9 cellular contexts compared by ENCODE assay signal in the genomic region with DNA sequence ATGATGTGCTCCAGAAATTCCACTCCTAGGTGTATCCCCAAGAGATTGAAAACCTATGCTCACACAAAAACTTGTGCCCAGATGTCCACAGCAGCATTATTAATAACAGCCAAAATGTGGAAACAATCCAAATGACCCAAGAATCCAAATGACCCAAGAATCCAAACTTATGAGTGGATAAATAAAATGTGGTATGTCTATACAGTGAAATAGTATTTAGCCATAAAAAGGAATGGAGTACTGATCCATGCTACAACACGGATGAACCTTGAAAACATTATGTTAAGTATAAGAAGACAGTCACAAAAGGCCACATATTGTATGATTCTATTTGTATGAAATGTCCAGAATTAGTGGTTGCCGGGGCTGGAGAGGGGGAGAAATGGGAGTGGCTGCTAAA.
"Had no signal": no experiment of that assay in that cellular context is flagged by ENCODE, and none has a peak within 500 bp of the region (broad histone marks: within the 10 kb centered on the region; RNA-seq: fewer than 3 reads in every experiment).

No MANE protein-coding gene starts in this region.

- H3K4me3 ChIP-seq: GM23248 had no signal

- DNase-seq: GM23248, GOT3, H9, HCEC 1CT, HFFc6, IMR-90, KBM-7 had no signal

- H3K4me2 ChIP-seq: KMS-11 had no signal

- H2AFZ ChIP-seq: GM23248 had no signal

- H3K27ac ChIP-seq: GM23248, KMS-11 had no signal

- H3K9ac ChIP-seq: GM23248, KMS-11 had no signal

- FAIRE-seq: H54 had no signal
